In genomic region chr22:39789794-39790193, GRCh38 we compare ENCODE assay signal across 21 cellular contexts.
A peak's percentile ranks its signal among the peaks of the same experiment; 100 is the strongest.
DNase-seq lines count a peak whose midpoint lies in the region; ATAC-seq and TF ChIP-seq lines count a peak whose summit lies in the region.
"Had no signal": no experiment of that assay in that cellular context is flagged by ENCODE, and none has a peak within 500 bp of the region (broad histone marks: within the 10 kb centered on the region; RNA-seq: fewer than 3 reads in every experiment).

No MANE protein-coding gene starts in this region.

- no peaks in the 10 kb centered on the region for H3K36me3 Mint-ChIP-seq in activated naive CD8-positive, alpha-beta T cell treated with anti-CD3 and anti-CD28 coated beads, Interleukin-2, amount 50 U/mL, for 24 hours (ENCODE audit: low read depth)
- H3K36me3 Mint-ChIP-seq in immature natural killer cell (peaks cover 0 to 5% (median 0%) of the 10 kb centered on the region in 3 donors), chondrocyte (ENCODE audit: low read depth) (peaks cover 2% of the 10 kb centered on the region), Calu3 (ENCODE audit: insufficient read depth, unreplicated experiment) (no peaks in the 10 kb centered on the region)

- no peak for ATAC-seq in activated naive CD8-positive, alpha-beta T cell treated with anti-CD3 and anti-CD28 coated beads, Interleukin-2, amount 50 U/mL, for 24 hours
- ATAC-seq: GM12878 had no signal

- CTCF ChIA-PET in Calu3 (lab: Charles Lee), result no interaction called here

- H3K4me3 ChIP-seq in Loucy (ENCODE audit: low read length, poor library complexity, severe bottlenecking) (no peak overlapping the region), hepatocyte (no peak overlapping the region), mucosa of rectum (ENCODE audit: low read length in 2 of 2) (no peak overlapping the region)
- H3K4me3 ChIP-seq: GM12878, GM23248, HAP-1 had no signal

- H3K27ac Mint-ChIP-seq in activated naive CD8-positive, alpha-beta T cell treated with anti-CD3 and anti-CD28 coated beads, Interleukin-2, amount 50 U/mL, for 24 hours, result no peak overlapping the region
- H3K27ac Mint-ChIP-seq in immature natural killer cell (peak overlapping the region in 1 of 6 donors; percentile 9), chondrocyte (ENCODE audit: unreplicated experiment) (no peak overlapping the region), Calu3 (ENCODE audit: unreplicated experiment) (no peak overlapping the region)
- H3K27ac Mint-ChIP-seq: CD4-positive, alpha-beta T cell; HFFc6 had no signal

- no peak overlapping the region for H3K4me3 Mint-ChIP-seq in activated naive CD8-positive, alpha-beta T cell treated with anti-CD3 and anti-CD28 coated beads, Interleukin-2, amount 50 U/mL, for 24 hours
- no peak overlapping the region for H3K4me3 Mint-ChIP-seq in immature natural killer cell
- H3K4me3 Mint-ChIP-seq in chondrocyte (ENCODE audit: unreplicated experiment), result no peak overlapping the region
- no peak overlapping the region for H3K4me3 Mint-ChIP-seq in Calu3 (ENCODE audit: low read depth, unreplicated experiment)
- H3K4me3 Mint-ChIP-seq: CD4-positive, alpha-beta T cell; HFFc6 had no signal

- no peaks in the 10 kb centered on the region for H3K9me3 ChIP-seq in Loucy (ENCODE audit: insufficient read depth, low read depth, low read length)
- no peaks in the 10 kb centered on the region for H3K9me3 ChIP-seq in hepatocyte (ENCODE audit: low read depth)
- no peaks in the 10 kb centered on the region for H3K9me3 ChIP-seq in mucosa of rectum (ENCODE audit: control insufficient read depth in 2 of 2, low read length in 2 of 2)
- H3K9me3 ChIP-seq: BE2C, Caco-2, HAP-1 had no signal

- H3K4me2 ChIP-seq in Loucy (ENCODE audit: low read depth, low read length, poor library complexity, severe bottlenecking) (no peak overlapping the region), hepatocyte (no peak overlapping the region)

- H3K27ac ChIP-seq in hepatocyte (no peak overlapping the region), mucosa of rectum (ENCODE audit: low read depth in 2 of 2, low read length in 2 of 2) (peak overlapping the region; percentile 52 to 64)
- H3K27ac ChIP-seq: C4-2B, GM23248 had no signal

- peak; percentile 16 for DNase-seq in hepatocyte (ENCODE audit: low spot score)
- no peak for DNase-seq in activated naive CD8-positive, alpha-beta T cell treated with anti-CD3 and anti-CD28 coated beads, Interleukin-2, amount 50 U/mL, for 24 hours
- no peak for DNase-seq in immature natural killer cell
- no peak for DNase-seq in chondrocyte (ENCODE audit: low spot score)
- no peak for DNase-seq in Calu3
- DNase-seq: ACHN; BE2C; Caco-2; CD4-positive, alpha-beta T cell; DMS153; DMS79 treated with DMSO at 0.1 percent for 48 hours; EL; GM23248; HFFc6; IMR-90; KBM-7 had no signal

- no peaks in the 10 kb centered on the region for H3F3A ChIP-seq in Loucy (ENCODE audit: low read depth)

- TF ChIP-seq CTCF in Loucy (conservative IDR thresholded peaks at IDR 0.05; ENCODE audit: low read length), result no peak
- TF ChIP-seq CTCF in hepatocyte (IDR thresholded peaks at IDR 0.05; ENCODE audit: poor library complexity), result no peak
- no peak for TF ChIP-seq CTCF in chondrocyte (IDR thresholded peaks at IDR 0.05)
- TF ChIP-seq CTCF in Calu3 (IDR thresholded peaks at IDR 0.05; ENCODE audit: unreplicated experiment), result no peak

- H3K27me3 Mint-ChIP-seq in activated naive CD8-positive, alpha-beta T cell treated with anti-CD3 and anti-CD28 coated beads, Interleukin-2, amount 50 U/mL, for 24 hours, result no peaks in the 10 kb centered on the region
- peaks cover 2 to 3% (median 2%) of the 10 kb centered on the region in 3 donors for H3K27me3 Mint-ChIP-seq in immature natural killer cell (ENCODE audit: low read depth in 3 of 3)
- peaks cover 9% of the 10 kb centered on the region for H3K27me3 Mint-ChIP-seq in chondrocyte (ENCODE audit: low read depth)
- peaks cover 19% of the 10 kb centered on the region for H3K27me3 Mint-ChIP-seq in Calu3 (ENCODE audit: unreplicated experiment)
- H3K27me3 Mint-ChIP-seq: CD4-positive, alpha-beta T cell had no signal

- H3K36me3 ChIP-seq in Loucy (ENCODE audit: insufficient read depth, low read length), result no peaks in the 10 kb centered on the region
- H3K36me3 ChIP-seq in hepatocyte (replicated peaks; ENCODE audit: insufficient read depth, low read depth), result no peaks in the 10 kb centered on the region
- H3K36me3 ChIP-seq in mucosa of rectum (ENCODE audit: control insufficient read depth in 2 of 2, insufficient read depth in 2 of 2, low read length in 2 of 2), result no peaks in the 10 kb centered on the region
- H3K36me3 ChIP-seq: BE2C, HAP-1 had no signal

- H3K9me3 Mint-ChIP-seq in activated naive CD8-positive, alpha-beta T cell treated with anti-CD3 and anti-CD28 coated beads, Interleukin-2, amount 50 U/mL, for 24 hours, result peaks cover 2% of the 10 kb centered on the region
- H3K9me3 Mint-ChIP-seq in immature natural killer cell (no peaks in the 10 kb centered on the region), chondrocyte (ENCODE audit: low read depth) (peaks cover 12% of the 10 kb centered on the region), Calu3 (ENCODE audit: low read depth, unreplicated experiment) (no peaks in the 10 kb centered on the region)
- H3K9me3 Mint-ChIP-seq: CD4-positive, alpha-beta T cell; HFFc6 had no signal

- 57% methylated on average over 2 of the region's 2 CpGs for WGBS in hepatocyte (ENCODE audit: low lambda C conversion rate, missing lambda C conversion rate)

- no peaks in the 10 kb centered on the region for H4K20me1 ChIP-seq in Loucy (ENCODE audit: insufficient read depth, low read length, poor library complexity, severe bottlenecking)
- no peaks in the 10 kb centered on the region for H4K20me1 ChIP-seq in hepatocyte (ENCODE audit: insufficient read depth, poor library complexity, severe bottlenecking)

- H3K9me2 ChIP-seq in Loucy (replicated peaks; ENCODE audit: low read depth, low read length) (no peaks in the 10 kb centered on the region), hepatocyte (replicated peaks; ENCODE audit: insufficient read depth) (no peaks in the 10 kb centered on the region)

- H3K27me3 ChIP-seq in Loucy (ENCODE audit: insufficient read depth, low read length, poor library complexity, severe bottlenecking) (no peaks in the 10 kb centered on the region), hepatocyte (no peaks in the 10 kb centered on the region), mucosa of rectum (ENCODE audit: control insufficient read depth in 2 of 2, insufficient read depth in 2 of 2, low read length in 2 of 2) (no peaks in the 10 kb centered on the region)

- H3K9ac ChIP-seq in Loucy (ENCODE audit: low read depth, low read length, poor library complexity, severe bottlenecking), result no peak overlapping the region
- no peak overlapping the region for H3K9ac ChIP-seq in mucosa of rectum (ENCODE audit: low read depth in 1 of 2, low read length in 2 of 2)
- H3K9ac ChIP-seq: GM23248 had no signal

- H3K79me2 ChIP-seq in Loucy (ENCODE audit: insufficient read depth, low read length), result no peaks in the 10 kb centered on the region
- H3K79me2 ChIP-seq in hepatocyte, result no peaks in the 10 kb centered on the region

- no TSS peak for BruUV-seq in Calu3 (replicated peaks; lab: Mats Ljungman, UMichigan)

- H3K4me1 ChIP-seq in Loucy (ENCODE audit: insufficient read depth, low read length, poor library complexity, severe bottlenecking) (peaks cover 6% of the 10 kb centered on the region), hepatocyte (ENCODE audit: insufficient read depth) (no peaks in the 10 kb centered on the region), mucosa of rectum (ENCODE audit: control insufficient read depth in 2 of 2, insufficient read depth in 2 of 2, low read length in 2 of 2) (peaks cover 4 to 13% of the 10 kb centered on the region in 2 donors)
- H3K4me1 ChIP-seq: BE2C, Caco-2, HAP-1 had no signal

- H3K4me1 Mint-ChIP-seq in activated naive CD8-positive, alpha-beta T cell treated with anti-CD3 and anti-CD28 coated beads, Interleukin-2, amount 50 U/mL, for 24 hours, result no peaks in the 10 kb centered on the region
- H3K4me1 Mint-ChIP-seq in immature natural killer cell (peaks cover 2 to 6% of the 10 kb centered on the region in 2 donors), chondrocyte (ENCODE audit: low read depth) (no peaks in the 10 kb centered on the region), Calu3 (ENCODE audit: low read depth, unreplicated experiment) (no peaks in the 10 kb centered on the region)

- intact Hi-C loops in Calu3 (cut with micrococcal nuclease; ENCODE audit: unreplicated experiment), result no loop called here

- H2AFZ ChIP-seq in Loucy (ENCODE audit: low read length), result peak overlapping the region; percentile 47
- no peak overlapping the region for H2AFZ ChIP-seq in hepatocyte
- H2AFZ ChIP-seq: GM23248 had no signal
